ENCODE assay signal across 8 cellular contexts in the genomic region with DNA sequence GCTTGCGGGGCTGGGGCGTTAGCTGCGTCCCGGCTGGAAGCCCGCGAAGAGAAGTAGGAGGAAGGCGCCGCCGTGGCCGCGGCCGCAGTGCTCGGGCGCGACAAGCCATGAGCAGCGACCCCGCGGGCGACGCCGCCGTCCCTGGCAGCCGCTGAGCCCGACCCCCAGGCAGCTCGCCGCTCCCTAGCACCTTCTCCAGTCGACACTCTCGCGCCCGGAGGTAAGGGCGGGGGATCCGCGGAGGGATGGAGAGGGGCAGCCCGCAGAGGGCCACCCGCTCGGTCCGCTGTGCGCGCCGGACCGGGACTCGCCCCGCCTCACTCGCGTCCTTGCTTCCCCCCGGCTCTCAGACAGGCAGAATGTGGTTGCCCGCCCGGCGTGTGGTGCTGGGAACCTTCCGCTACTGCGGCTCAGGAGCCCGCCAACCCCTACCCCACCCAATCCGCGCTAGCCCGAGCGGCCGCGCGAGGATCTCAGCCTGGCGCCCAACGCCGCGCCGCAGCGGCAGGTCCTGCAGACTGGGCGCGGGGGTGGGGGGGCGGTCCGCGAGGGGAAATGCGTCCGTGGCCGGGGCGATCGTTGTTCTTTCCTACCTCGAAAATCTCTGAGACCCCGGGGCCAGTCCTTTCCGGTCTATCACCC. TPM values are rescaled to one million over a fixed set of nuclear protein-coding genes. Genes with fewer than 3 reads are reported as not detected.
DNase-seq lines count a peak whose midpoint lies in the region; ATAC-seq and TF ChIP-seq lines count a peak whose summit lies in the region.

A gene (plus strand): TSS at position 18 of the 642 bp plus-strand sequence. CDS start 53,354 bp downstream, outside the sequence.

- H3K36me3 ChIP-seq in lower lobe of right lung, result no peaks in the 10 kb centered on the region

- peak within 1 kb of the TSS; percentile 96 for H3K27ac Mint-ChIP-seq in stimulated activated effector memory CD8-positive, alpha-beta T cell treated with anti-CD3 and anti-CD28 coated beads, Interleukin-12 subunit alpha, Interleukin-12 subunit beta, amount 100 ng/mL, for 72 hours

- peak within 1 kb of the TSS; percentile 90 for H3K4me3 Mint-ChIP-seq in stimulated activated effector memory CD8-positive, alpha-beta T cell treated with anti-CD3 and anti-CD28 coated beads, Interleukin-12 subunit alpha, Interleukin-12 subunit beta, amount 100 ng/mL, for 72 hours

- peak within 1 kb of the TSS; percentile 58 to 98 (median 93) for H3K4me3 ChIP-seq in dorsolateral prefrontal cortex
- peak within 1 kb of the TSS; percentile 99 for H3K4me3 ChIP-seq in lower lobe of right lung

- TF ChIP-seq CTCF in dorsolateral prefrontal cortex (IDR thresholded peaks at IDR 0.05 in 54 of 56, conservative IDR thresholded peaks at IDR 0.05 in 2 of 56; ENCODE audit: low read depth in 1 of 56, partially characterized antibody in 56 of 56) (peak in 13 of 56 donors; percentile 1 to 45 (median 27)), lower lobe of right lung (IDR thresholded peaks at IDR 0.05) (no peak)

- peak; percentile 79 for DNase-seq in AG08396 (ENCODE audit: low spot score)
- peak; percentile 38 for DNase-seq in NCI-H2107 treated with DMSO at 0.1 percent for 48 hours (lab: John Stamatoyannopoulos, UW; ENCODE audit: unreplicated experiment)
- DNase-seq in activated CD4-positive, alpha-beta T cell treated with anti-CD3 and anti-CD28 coated beads, Interleukin-2, amount 50 U/mL, for 1 hour, result peak; percentile 59
- DNase-seq in dorsolateral prefrontal cortex, result peak; percentile 5 to 76 (median 52)
- DNase-seq in lower lobe of right lung, result peak; percentile 77
- peak in 1 of 2 donors; percentile 46 for DNase-seq in stimulated activated effector memory CD8-positive, alpha-beta T cell treated with anti-CD3 and anti-CD28 coated beads, Interleukin-12 subunit alpha, Interleukin-12 subunit beta, amount 100 ng/mL, for 72 hours (ENCODE audit: low spot score in 2 of 2)

- peaks cover 55% of the 10 kb centered on the region for H3K36me3 Mint-ChIP-seq in stimulated activated effector memory CD8-positive, alpha-beta T cell treated with anti-CD3 and anti-CD28 coated beads, Interleukin-12 subunit alpha, Interleukin-12 subunit beta, amount 100 ng/mL, for 72 hours

- no peaks in the 10 kb centered on the region for H3K9me3 ChIP-seq in lower lobe of right lung

- H3K9me3 Mint-ChIP-seq in stimulated activated effector memory CD8-positive, alpha-beta T cell treated with anti-CD3 and anti-CD28 coated beads, Interleukin-12 subunit alpha, Interleukin-12 subunit beta, amount 100 ng/mL, for 72 hours, result no peaks in the 10 kb centered on the region

- H3K27me3 ChIP-seq in dorsolateral prefrontal cortex (no peaks in the 10 kb centered on the region), lower lobe of right lung (ENCODE audit: low read depth) (no peaks in the 10 kb centered on the region)

- intact Hi-C loops in dorsolateral prefrontal cortex (cut with DNase I) (loop anchor here (2.0 to 10.0 kb wide), 6 partner anchors 34 to 362 kb away; a partner anchor contains a TSS), lower lobe of right lung (cut with DNase I) (no loop called here)

- H3K4me1 ChIP-seq in lower lobe of right lung, result peaks cover 44% of the 10 kb centered on the region

- ATAC-seq in GM18508 (IDR thresholded peaks at IDR 0.05; ENCODE audit: insufficient read depth, unreplicated experiment) (peak; percentile 24), HG02943 (IDR thresholded peaks at IDR 0.05; ENCODE audit: low read depth, unreplicated experiment) (peak; percentile 53), lower lobe of right lung (peak; percentile 83 to 84)
- ATAC-seq in stimulated activated effector memory CD8-positive, alpha-beta T cell treated with anti-CD3 and anti-CD28 coated beads, Interleukin-12 subunit alpha, Interleukin-12 subunit beta, amount 100 ng/mL, for 72 hours, result peak; percentile 62

- H3K27ac ChIP-seq in dorsolateral prefrontal cortex, result peak within 1 kb of the TSS; percentile 88 to 99 (median 98)
- H3K27ac ChIP-seq in lower lobe of right lung, result peak within 1 kb of the TSS; percentile 93

- peaks cover 69% of the 10 kb centered on the region for H3K4me1 Mint-ChIP-seq in stimulated activated effector memory CD8-positive, alpha-beta T cell treated with anti-CD3 and anti-CD28 coated beads, Interleukin-12 subunit alpha, Interleukin-12 subunit beta, amount 100 ng/mL, for 72 hours

RNA-seq across cellular contexts. Expression of the gene that starts here (rescaled TPM):
- total RNA-seq in dorsolateral prefrontal cortex, result 10 to 100 TPM; 10.3 to 21.7 (median 16.1) TPM
- total RNA-seq in lower lobe of right lung, result 13.0 TPM

Comparison
In these comparisons a context has a peak if more than half of its experiments do, and no peak if none do; other contexts are left out.
1. ATAC-seq: peak in every context shown above with its lines; median percentile 84 in lower lobe of right lung; 62 in stimulated activated effector memory CD8-positive, alpha-beta T cell treated with anti-CD3 and anti-CD28 coated beads, Interleukin-12 subunit alpha, Interleukin-12 subunit beta, amount 100 ng/mL, for 72 hours; 53 in HG02943; 24 in GM18508.